ENCODE assay signal across 14 cellular contexts in genomic region chr11:32118025-32118974, GRCh38. TPM values are rescaled to one million over a fixed set of nuclear protein-coding genes. Genes with fewer than 3 reads are reported as not detected.
DNase-seq lines count a peak whose midpoint lies in the region; ATAC-seq, FAIRE-seq and TF ChIP-seq lines count a peak whose summit lies in the region.
"Had no signal": no experiment of that assay in that cellular context is flagged by ENCODE, and none has a peak within 500 bp of the region (broad histone marks: within the 10 kb centered on the region; RNA-seq: fewer than 3 reads in every experiment).

No MANE protein-coding gene starts in this region.

- no peak for FAIRE-seq in A549 (lab: Jason Lieb, UNC)
- FAIRE-seq: GM18507 had no signal

- H3K4me3 Mint-ChIP-seq in HFFc6 (no peak overlapping the region), chondrocyte (ENCODE audit: unreplicated experiment) (no peak overlapping the region)
- no peak overlapping the region for H3K4me3 Mint-ChIP-seq in stimulated activated effector memory CD8-positive, alpha-beta T cell treated with anti-CD3 and anti-CD28 coated beads, Interleukin-12 subunit alpha, Interleukin-12 subunit beta, amount 100 ng/mL, for 72 hours

- H3K4me3 ChIP-seq in A549, result no peak overlapping the region
- H3K4me3 ChIP-seq in fibroblast of pulmonary artery (replicated peaks; ENCODE audit: low read depth, low read length), result no peak overlapping the region
- H3K4me3 ChIP-seq: cardiac muscle cell had no signal

- no peak for TF ChIP-seq CTCF in A549 (IDR thresholded peaks at IDR 0.05)
- TF ChIP-seq CTCF in HFFc6 (IDR thresholded peaks at IDR 0.05), result no peak
- TF ChIP-seq CTCF in fibroblast of pulmonary artery (IDR thresholded peaks at IDR 0.05; ENCODE audit: low read length, missing control alignments), result no peak
- TF ChIP-seq CTCF in chondrocyte (IDR thresholded peaks at IDR 0.05), result no peak

- TF ChIP-seq RAD21 in A549 (conservative IDR thresholded peaks at IDR 0.05 in 1 of 2, IDR thresholded peaks at IDR 0.05 in 1 of 2), result no peak

- H3K9me3 Mint-ChIP-seq in HFFc6, result no peaks in the 10 kb centered on the region
- H3K9me3 Mint-ChIP-seq in stimulated activated effector memory CD8-positive, alpha-beta T cell treated with anti-CD3 and anti-CD28 coated beads, Interleukin-12 subunit alpha, Interleukin-12 subunit beta, amount 100 ng/mL, for 72 hours, result peaks cover 2% of the 10 kb centered on the region
- no peaks in the 10 kb centered on the region for H3K9me3 Mint-ChIP-seq in chondrocyte (ENCODE audit: low read depth)

- peak in 1 of 2 experiments; percentile 24 for DNase-seq in A549 (ENCODE audit: low read depth in 1 of 2, low spot score in 1 of 2)
- DNase-seq in HFFc6, result peak; percentile 64
- DNase-seq in T1000 (lab: John Stamatoyannopoulos, UW), result peak; percentile 8
- DNase-seq in fibroblast of pulmonary artery (ENCODE audit: low read depth), result peak; percentile 73
- DNase-seq in stimulated activated effector memory CD8-positive, alpha-beta T cell treated with anti-CD3 and anti-CD28 coated beads, Interleukin-12 subunit alpha, Interleukin-12 subunit beta, amount 100 ng/mL, for 72 hours (ENCODE audit: low spot score in 2 of 2), result no peak
- DNase-seq in chondrocyte (ENCODE audit: low spot score), result no peak
- DNase-seq: activated T-cell treated with anti-CD3 and anti-CD28 coated beads, Interleukin-2, amount 50 U/mL, for 48 hours; erythroblast; NCI-H510A treated with DMSO at 0.1 percent for 48 hours; SIG-M5 had no signal

- H3K27ac ChIP-seq in A549, result no peak overlapping the region
- H3K27ac ChIP-seq: cardiac muscle cell had no signal

- WGBS in A549 (ENCODE audit: missing lambda C conversion rate), result 51% methylated on average over 7 of the region's 7 CpGs

- H3K36me3 Mint-ChIP-seq in HFFc6 (ENCODE audit: low read depth) (no peaks in the 10 kb centered on the region), chondrocyte (ENCODE audit: low read depth) (no peaks in the 10 kb centered on the region)
- no peaks in the 10 kb centered on the region for H3K36me3 Mint-ChIP-seq in stimulated activated effector memory CD8-positive, alpha-beta T cell treated with anti-CD3 and anti-CD28 coated beads, Interleukin-12 subunit alpha, Interleukin-12 subunit beta, amount 100 ng/mL, for 72 hours

- TF ChIP-seq EP300 in A549 (IDR thresholded peaks at IDR 0.05), result no peak

- TF ChIP-seq POLR2A in A549 (IDR thresholded peaks at IDR 0.05; ENCODE audit: low read length), result no peak

- peaks cover 10% of the 10 kb centered on the region for H3K27me3 Mint-ChIP-seq in HFFc6 (ENCODE audit: insufficient read depth)
- peaks cover 14% of the 10 kb centered on the region for H3K27me3 Mint-ChIP-seq in chondrocyte (ENCODE audit: low read depth)

- ATAC-seq in A549, result peak in 1 of 2 experiments; percentile 48; a peak in 3 of 6 replicates
- no peak for ATAC-seq in HG02970 (IDR thresholded peaks at IDR 0.05; ENCODE audit: low FRiP score, unreplicated experiment)
- no peak for ATAC-seq in stimulated activated effector memory CD8-positive, alpha-beta T cell treated with anti-CD3 and anti-CD28 coated beads, Interleukin-12 subunit alpha, Interleukin-12 subunit beta, amount 100 ng/mL, for 72 hours
- no peak for ATAC-seq in HG03439 (IDR thresholded peaks at IDR 0.05; ENCODE audit: unreplicated experiment)

- H3K4me2 ChIP-seq in A549, result no peak overlapping the region

- H3K4me1 Mint-ChIP-seq in HFFc6 (ENCODE audit: low read depth) (peaks cover 13% of the 10 kb centered on the region), chondrocyte (ENCODE audit: low read depth) (peaks cover 4% of the 10 kb centered on the region)
- peaks cover 6% of the 10 kb centered on the region for H3K4me1 Mint-ChIP-seq in stimulated activated effector memory CD8-positive, alpha-beta T cell treated with anti-CD3 and anti-CD28 coated beads, Interleukin-12 subunit alpha, Interleukin-12 subunit beta, amount 100 ng/mL, for 72 hours

- H3K9me3 ChIP-seq in A549, result peaks cover 8% of the 10 kb centered on the region; the same call in 1 of the 3 replicates

- CTCF ChIA-PET in A549 (lab: Yijun Ruan, JAX), result interaction anchor here (0.6 to 1.2 kb wide), 3 partner anchors 56 to 969 kb away, joined by 3 to 4 read pairs (median 3); no protein-coding TSS in a partner anchor

- H3K27ac Mint-ChIP-seq in HFFc6, result peak overlapping the region; percentile 22; the same call in 1 of the 2 replicates
- H3K27ac Mint-ChIP-seq in stimulated activated effector memory CD8-positive, alpha-beta T cell treated with anti-CD3 and anti-CD28 coated beads, Interleukin-12 subunit alpha, Interleukin-12 subunit beta, amount 100 ng/mL, for 72 hours, result no peak overlapping the region
- H3K27ac Mint-ChIP-seq in chondrocyte (ENCODE audit: unreplicated experiment), result no peak overlapping the region

- peaks cover 3% of the 10 kb centered on the region; the same call in 1 of the 3 replicates for H3K4me1 ChIP-seq in A549

- POLR2A ChIA-PET in A549 (lab: Yijun Ruan, JAX), result no interaction called here

TF ChIP-seq in A549, 52 proteins besides CTCF, POLR2A, EP300 and RAD21 (continues in another document):
- TF ChIP-seq KDM1A (IDR thresholded peaks at IDR 0.05; ENCODE audit: low read depth), result no peak
- peak; percentile 44; the same call in 1 of the 2 replicates for TF ChIP-seq FOSL2 (IDR thresholded peaks at IDR 0.05)
- no peak for TF ChIP-seq FOSL2 (CRISPR knock-in tag; IDR thresholded peaks at IDR 0.05)
- TF ChIP-seq REST (IDR thresholded peaks at IDR 0.05), result no peak
- no peak for TF ChIP-seq KDM5A (IDR thresholded peaks at IDR 0.05)
- TF ChIP-seq JUNB (IDR thresholded peaks at IDR 0.05), result peak; percentile 48; the same call in 1 of the 2 replicates
- TF ChIP-seq HOXB13 (CRISPR knock-in tag; IDR thresholded peaks at IDR 0.05; ENCODE audit: low read depth), result no peak
- TF ChIP-seq CBX2 (IDR thresholded peaks at IDR 0.05; ENCODE audit: borderline replicate concordance, low read depth), result no peak
- TF ChIP-seq TFCP2L1 (CRISPR knock-in tag; IDR thresholded peaks at IDR 0.05), result no peak
- TF ChIP-seq SREBF2 (IDR thresholded peaks at IDR 0.05), result no peak
- TF ChIP-seq ZC3H11A (IDR thresholded peaks at IDR 0.05), result no peak
- no peak for TF ChIP-seq HMGXB4 (CRISPR knock-in tag; IDR thresholded peaks at IDR 0.05; ENCODE audit: borderline replicate concordance)
- no peak for TF ChIP-seq POLR2AphosphoS2 (conservative IDR thresholded peaks at IDR 0.05; ENCODE audit: low read length)
- TF ChIP-seq E2F6 (IDR thresholded peaks at IDR 0.05; ENCODE audit: borderline replicate concordance, low read depth), result no peak
- TF ChIP-seq GATA3 (IDR thresholded peaks at IDR 0.05; ENCODE audit: borderline replicate concordance), result no peak
- TF ChIP-seq SMC3 (IDR thresholded peaks at IDR 0.05), result no peak
- no peak for TF ChIP-seq HDAC2 (IDR thresholded peaks at IDR 0.05)

RNA-seq across cellular contexts. Expression of gene RCN1, which starts 27.4 kb away (rescaled TPM):
- 158 and 234 TPM in 2 replicates for polyA plus RNA-seq in A549 (2011; rRNA removed)
- 50.1 and 51.0 TPM in 2 replicates for polyA plus RNA-seq in A549 (2012; cell fraction: cytosol; rRNA removed)
- polyA plus RNA-seq in A549 (2012; cell fraction: nucleus; rRNA removed), result 48.3 and 51.6 TPM in 2 replicates
- 182 to 199 TPM (median 191 TPM) in 3 replicates for polyA plus RNA-seq in A549 (2017; fragmentation: RNase III; extraction: RNeasy Plus Mini Kit Qiagen cat#74134 plus additional on column Dnase treatment)
- 58.5 and 59.9 TPM in 2 replicates for polyA minus RNA-seq in A549 (2011; rRNA and poly(A)+ RNA removed)
- total RNA-seq in HFFc6 (2021; fragmentation: NEBNext Ultra II Directional; extraction: Animal tissue kit (Norgen Biotek cat#: 25700)), result 100 to 1,000 TPM; 212 to 294 (median 264) TPM
- total RNA-seq in chondrocyte, result 154 to 232 TPM (median 221 TPM) in 3 replicates

Comparison
In these comparisons a context has a peak if more than half of its experiments do, and no peak if none do; other contexts are left out.
1. DNase-seq: peak in HFFc6 (single experiment), T1000 (single experiment) and fibroblast of pulmonary artery (single experiment); none in stimulated activated effector memory CD8-positive, alpha-beta T cell treated with anti-CD3 and anti-CD28 coated beads, Interleukin-12 subunit alpha, Interleukin-12 subunit beta, amount 100 ng/mL, for 72 hours (0 of 2) and chondrocyte (single experiment).